8 cellular contexts compared by ENCODE assay signal in the genomic region with DNA sequence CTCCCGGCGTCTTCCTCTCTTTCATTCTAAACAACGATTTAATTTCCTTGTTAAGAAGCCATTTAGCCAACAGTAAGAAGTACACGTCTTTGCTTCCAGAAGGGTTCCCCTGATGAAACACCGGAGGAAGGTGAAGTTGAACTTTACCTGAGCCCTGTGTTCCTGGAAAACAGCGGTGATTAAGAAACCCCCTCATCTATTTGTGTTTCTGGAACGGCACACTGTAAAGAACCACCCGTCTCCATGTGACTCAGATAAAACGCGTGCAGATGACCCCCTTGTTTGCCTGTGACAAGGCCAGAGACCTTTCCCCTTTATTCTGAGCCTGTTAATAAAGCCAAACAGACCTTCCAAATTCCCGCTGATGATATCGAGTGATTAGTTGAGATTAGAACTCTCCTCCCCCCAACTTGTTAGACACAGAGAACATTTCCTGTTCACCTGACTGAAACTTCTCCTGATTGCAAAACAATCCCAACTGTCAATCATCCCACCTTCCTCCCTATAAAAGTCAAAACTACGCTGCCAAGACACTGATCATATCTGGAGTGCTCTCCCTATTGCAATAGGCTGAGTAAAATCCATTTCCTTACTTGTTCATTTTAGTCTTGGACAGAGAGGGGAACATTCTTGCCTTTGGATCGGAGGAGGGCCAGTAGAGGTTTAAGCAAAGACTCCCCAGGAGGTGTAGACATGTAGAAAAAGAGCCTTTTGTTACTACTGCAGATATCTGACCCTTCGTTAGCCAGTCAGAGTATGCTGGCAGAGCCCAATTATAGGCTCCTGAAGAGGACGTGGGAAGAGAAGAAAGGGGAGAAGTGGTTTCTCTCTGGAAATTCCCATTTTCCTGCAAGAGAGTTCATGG. TPM values are rescaled to one million over a fixed set of nuclear protein-coding genes. Genes with fewer than 3 reads are reported as not detected.
A peak's percentile ranks its signal among the peaks of the same experiment; 100 is the strongest.
DNase-seq lines count a peak whose midpoint lies in the region; ATAC-seq and TF ChIP-seq lines count a peak whose summit lies in the region.

No MANE protein-coding gene starts in this region.

- 13% methylated on average over 16 of the region's 16 CpGs for WGBS in ectodermal cell, 2 experiments

- H3K27me3 ChIP-seq in Peyer's patch: no peaks in the 10 kb centered on the region
- no peaks in the 10 kb centered on the region for H3K27me3 ChIP-seq in ectodermal cell (ENCODE audit: control insufficient read depth, insufficient read depth, low read length, poor library complexity, severe bottlenecking)
- H3K27me3 ChIP-seq in naive thymus-derived CD4-positive, alpha-beta T cell (ENCODE audit: control insufficient read depth in 2 of 2, insufficient read depth in 2 of 2, low read length in 2 of 2): no peaks in the 10 kb centered on the region

- H3K9me3 Mint-ChIP-seq in activated CD8-positive, alpha-beta memory T cell treated with anti-CD3 and anti-CD28 coated beads, Interleukin-2, amount 10 ng/mL, durations not matched to agents 7 days and 5 days (ENCODE audit: low read depth): no peaks in the 10 kb centered on the region
- peaks cover 0 to 2% (median 0%) of the 10 kb centered on the region in 11 donors for H3K9me3 Mint-ChIP-seq in naive thymus-derived CD4-positive, alpha-beta T cell

- H3K4me3 ChIP-seq in Peyer's patch: peak overlapping the region; percentile 82 to 93 (median 90)
- H3K4me3 ChIP-seq in ectodermal cell (ENCODE audit: insufficient read depth, low read depth, low read length): peak overlapping the region; percentile 96
- peak overlapping the region; percentile 87 for H3K4me3 ChIP-seq in naive thymus-derived CD4-positive, alpha-beta T cell (ENCODE audit: low read length)

- peak overlapping the region; percentile 95 for H3K4me3 Mint-ChIP-seq in activated CD8-positive, alpha-beta memory T cell treated with anti-CD3 and anti-CD28 coated beads, Interleukin-2, amount 10 ng/mL, durations not matched to agents 7 days and 5 days
- peak overlapping the region; percentile 81 to 99 (median 96) for H3K4me3 Mint-ChIP-seq in naive thymus-derived CD4-positive, alpha-beta T cell

- DNase-seq in activated CD8-positive, alpha-beta memory T cell treated with anti-CD3 and anti-CD28 coated beads, Interleukin-2, amount 10 ng/mL, durations not matched to agents 7 days and 5 days: peak; percentile 44
- DNase-seq in activated CD8-positive, alpha-beta memory T cell treated with anti-CD3 and anti-CD28 coated beads, Interleukin-2, amount 50 U/mL, for 4 hours: no peak
- no peak for DNase-seq in Peyer's patch
- DNase-seq in naive thymus-derived CD4-positive, alpha-beta T cell: peak in 1 of 9 donors; percentile 20
- no peak for DNase-seq in effector CD8-positive, alpha-beta T cell (lab: John Stamatoyannopoulos, UW)
- DNase-seq in AG08396 (ENCODE audit: low spot score): no peak

- CTCF ChIA-PET in activated CD8-positive, alpha-beta memory T cell treated with anti-CD3 and anti-CD28 coated beads, Interleukin-2, amount 10 ng/mL, durations not matched to agents 7 days and 5 days (lab: Charles Lee): interaction anchor here (0.7 to 1.5 kb wide), 6 partner anchors 19 to 501 kb away, joined by 3 to 6 read pairs (median 3); partner anchors contain the start of gene ERCC3
- CTCF ChIA-PET in naive thymus-derived CD4-positive, alpha-beta T cell (lab: Charles Lee): interaction anchor here (0.8 kb wide), 1 partner anchor 64 kb away, joined by 3 read pairs; no protein-coding TSS in a partner anchor

- H3K27ac ChIP-seq in Peyer's patch: peak overlapping the region; percentile 90 to 98 (median 94)
- peak overlapping the region; percentile 92 for H3K27ac ChIP-seq in ectodermal cell (ENCODE audit: insufficient read depth, low read depth, low read length, poor library complexity, severe bottlenecking)
- H3K27ac ChIP-seq in naive thymus-derived CD4-positive, alpha-beta T cell (ENCODE audit: low read depth, low read length): peak overlapping the region; percentile 82

- TF ChIP-seq CTCF in Peyer's patch (IDR thresholded peaks at IDR 0.05): no peak

- H3K36me3 Mint-ChIP-seq in activated CD8-positive, alpha-beta memory T cell treated with anti-CD3 and anti-CD28 coated beads, Interleukin-2, amount 10 ng/mL, durations not matched to agents 7 days and 5 days: peaks cover 12% of the 10 kb centered on the region
- H3K36me3 Mint-ChIP-seq in naive thymus-derived CD4-positive, alpha-beta T cell: peaks cover 0 to 13% (median 7%) of the 10 kb centered on the region in 5 donors

- ATAC-seq in activated CD8-positive, alpha-beta memory T cell treated with anti-CD3 and anti-CD28 coated beads, Interleukin-2, amount 10 ng/mL, durations not matched to agents 7 days and 5 days: peak; percentile 4
- peak; percentile 8 for ATAC-seq in HG02885 (IDR thresholded peaks at IDR 0.05; ENCODE audit: poor library complexity, unreplicated experiment)
- peak; percentile 12 for ATAC-seq in naive thymus-derived CD4-positive, alpha-beta T cell

- H3K4me1 ChIP-seq in Peyer's patch (peaks cover 0 to 19% (median 0%) of the 10 kb centered on the region in 4 donors), ectodermal cell (ENCODE audit: control insufficient read depth, insufficient read depth, low read length) (peaks cover 14% of the 10 kb centered on the region)
- H3K4me1 ChIP-seq in naive thymus-derived CD4-positive, alpha-beta T cell (ENCODE audit: control insufficient read depth in 2 of 2, insufficient read depth in 2 of 2, low read length in 2 of 2): peaks cover 6 to 9% of the 10 kb centered on the region in 2 donors

- intact Hi-C loops in naive thymus-derived CD4-positive, alpha-beta T cell (cut with micrococcal nuclease): loop anchor here (1.0 to 10.0 kb wide), 25 partner anchors 36 to 870 kb away; partner anchors contain the start of genes AMMECR1L (in 2 of the 2), ERCC3 (in 2 of the 2), SFT2D3 (in 2 of the 2) and UGGT1 (in 2 of the 2)

- H3K4me1 Mint-ChIP-seq in activated CD8-positive, alpha-beta memory T cell treated with anti-CD3 and anti-CD28 coated beads, Interleukin-2, amount 10 ng/mL, durations not matched to agents 7 days and 5 days: peaks cover 34% of the 10 kb centered on the region
- H3K4me1 Mint-ChIP-seq in naive thymus-derived CD4-positive, alpha-beta T cell: peaks cover 14 to 43% (median 35%) of the 10 kb centered on the region in 7 donors

- no peaks in the 10 kb centered on the region for H3K9me3 ChIP-seq in Peyer's patch
- H3K9me3 ChIP-seq in ectodermal cell (ENCODE audit: control insufficient read depth, low read length): no peaks in the 10 kb centered on the region
- H3K9me3 ChIP-seq in naive thymus-derived CD4-positive, alpha-beta T cell (ENCODE audit: control insufficient read depth in 2 of 3, low read length in 3 of 3): no peaks in the 10 kb centered on the region

- peak overlapping the region; percentile 91 for H3K27ac Mint-ChIP-seq in activated CD8-positive, alpha-beta memory T cell treated with anti-CD3 and anti-CD28 coated beads, Interleukin-2, amount 10 ng/mL, durations not matched to agents 7 days and 5 days
- H3K27ac Mint-ChIP-seq in naive thymus-derived CD4-positive, alpha-beta T cell: peak overlapping the region; percentile 87 to 99 (median 99)

- TF ChIP-seq POLR2A in Peyer's patch (IDR thresholded peaks at IDR 0.05): peak; percentile 71 to 73

- peaks cover 0 to 14% (median 0%) of the 10 kb centered on the region in 3 donors for H3K36me3 ChIP-seq in Peyer's patch
- peaks cover 9% of the 10 kb centered on the region for H3K36me3 ChIP-seq in ectodermal cell (ENCODE audit: control insufficient read depth, insufficient read depth, low read length)
- H3K36me3 ChIP-seq in naive thymus-derived CD4-positive, alpha-beta T cell (ENCODE audit: control insufficient read depth in 2 of 3, insufficient read depth in 3 of 3, low read length in 3 of 3): peaks cover 0 to 23% (median 0%) of the 10 kb centered on the region in 3 experiments

- POLR2A ChIA-PET in naive thymus-derived CD4-positive, alpha-beta T cell (lab: Charles Lee): interaction anchor here (0.7 to 2.8 kb wide), 10 partner anchors 12 to 564 kb away, joined by 3 to 15 read pairs (median 5); partner anchors contain the start of gene SFT2D3

- peaks cover 10% of the 10 kb centered on the region for H3K27me3 Mint-ChIP-seq in activated CD8-positive, alpha-beta memory T cell treated with anti-CD3 and anti-CD28 coated beads, Interleukin-2, amount 10 ng/mL, durations not matched to agents 7 days and 5 days
- peaks cover 0 to 9% (median 0%) of the 10 kb centered on the region in 5 donors for H3K27me3 Mint-ChIP-seq in naive thymus-derived CD4-positive, alpha-beta T cell

RNA-seq across cellular contexts. Expression of gene IWS1, which starts 0.9 kb away (rescaled TPM):
- total RNA-seq in activated CD8-positive, alpha-beta memory T cell treated with anti-CD3 and anti-CD28 coated beads, Interleukin-2, amount 10 ng/mL, durations not matched to agents 7 days and 5 days: 10 to 100 TPM; 53.2 to 55.1 TPM
- 100 to 1,000 TPM in 1 of 4 donors, 10 to 100 TPM in 3; 39.6 to 189 (median 54.6) TPM for total RNA-seq in Peyer's patch
- 88.0 TPM for polyA plus RNA-seq in ectodermal cell (2013, experiment 1 of 4)
- polyA plus RNA-seq in ectodermal cell (2013, experiment 2 of 4): 85.1 TPM
- 75.6 TPM for polyA plus RNA-seq in ectodermal cell (2013, experiment 3 of 4)
- 79.0 TPM for polyA plus RNA-seq in ectodermal cell (2013, experiment 4 of 4)
- 10 to 100 TPM; 24.0 to 57.5 (median 43.4) TPM for total RNA-seq in naive thymus-derived CD4-positive, alpha-beta T cell
- 10 to 100 TPM; 15.7 to 39.7 TPM for polyA plus RNA-seq in naive thymus-derived CD4-positive, alpha-beta T cell

RNA-seq across cellular contexts. Expression of gene MYO7B, which starts 8.3 kb away (rescaled TPM):
- total RNA-seq in activated CD8-positive, alpha-beta memory T cell treated with anti-CD3 and anti-CD28 coated beads, Interleukin-2, amount 10 ng/mL, durations not matched to agents 7 days and 5 days: under 1 TPM in 1 of 2 experiments, not detected in 1; 0.26 TPM
- total RNA-seq in Peyer's patch: 1,000 to 10,000 TPM in 1 of 4 donors, 100 to 1,000 TPM in 3; 214 to 1,039 (median 594) TPM
- polyA plus RNA-seq in ectodermal cell (2013, experiment 1 of 4): not detected
- not detected for polyA plus RNA-seq in ectodermal cell (2013, experiment 2 of 4)
- 0.21 TPM for polyA plus RNA-seq in ectodermal cell (2013, experiment 3 of 4)
- polyA plus RNA-seq in ectodermal cell (2013, experiment 4 of 4): 0.04 TPM
- 1 to 10 TPM in 2 of 5 experiments, under 1 TPM in 1, not detected in 2; 0.29 to 5.9 (median 1.3) TPM for total RNA-seq in naive thymus-derived CD4-positive, alpha-beta T cell
- polyA plus RNA-seq in naive thymus-derived CD4-positive, alpha-beta T cell: not detected

Comparison
In these comparisons a context has a peak if more than half of its experiments do, and no peak if none do; other contexts are left out.
1. RNA of gene MYO7B, which starts 8.3 kb away (total RNA-seq): 214 to 1,039 TPM in Peyer's patch; 0.29 to 5.9 TPM in naive thymus-derived CD4-positive, alpha-beta T cell and 0.26 TPM in activated CD8-positive, alpha-beta memory T cell treated with anti-CD3 and anti-CD28 coated beads, Interleukin-2, amount 10 ng/mL, durations not matched to agents 7 days and 5 days; every median in the first group is over 10 times any median in the second.
2. Peak in every context shown above with its lines, with median percentiles within 50 percentile points of each other: ATAC-seq, H3K27ac ChIP-seq and H3K4me3 ChIP-seq.